In the genomic region with DNA sequence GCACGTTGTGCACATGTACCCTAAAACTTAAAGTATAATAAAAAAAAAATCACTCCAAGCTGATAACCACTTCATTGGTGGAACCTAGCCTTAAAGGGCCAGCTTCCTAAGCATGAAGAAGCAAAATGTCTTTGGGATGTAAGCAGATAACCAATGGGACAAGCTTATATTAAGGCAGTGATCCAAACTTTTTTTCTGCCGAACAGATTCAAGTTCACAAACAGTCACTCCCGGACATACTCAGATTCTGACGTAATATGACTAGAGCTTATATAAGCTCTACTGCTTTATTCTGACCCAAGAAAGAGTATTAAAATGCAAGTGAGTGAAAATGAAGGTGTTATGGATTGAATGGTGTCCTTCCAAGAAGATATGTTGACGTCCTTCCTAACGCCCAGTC, we compare ENCODE assay signal across 22 cellular contexts.
"Had no signal": no experiment of that assay in that cellular context is flagged by ENCODE, and none has a peak within 500 bp of the region (broad histone marks: within the 10 kb centered on the region; RNA-seq: fewer than 3 reads in every experiment).

No MANE protein-coding gene starts in this region.

- H3K9me3 ChIP-seq: colonic mucosa, pancreas, suprapubic skin, thyroid gland, uterus had no signal

- H3K9ac ChIP-seq: neural progenitor cell had no signal

- H3K4me2 ChIP-seq: hepatocyte, neural progenitor cell had no signal

- H3K4me3 ChIP-seq: colonic mucosa, hepatocyte, lung, neural progenitor cell, pancreas, suprapubic skin, thyroid gland, uterus had no signal

- H3K27ac ChIP-seq: colonic mucosa, foreskin keratinocyte, hepatocyte, neural progenitor cell, pancreas, suprapubic skin, thyroid gland, uterus had no signal

- H3K27me3 ChIP-seq: colonic mucosa, hepatocyte, neural progenitor cell, pancreas, suprapubic skin, thyroid gland, uterus had no signal

- H3K79me2 ChIP-seq: hepatocyte had no signal

- DNase-seq: colonic mucosa; dermis blood vessel endothelial cell; foreskin keratinocyte; head of caudate nucleus; left colon; left ventricle myocardium superior; mesenchymal stem cell; midbrain; nucleus accumbens; right cardiac atrium; stimulated activated CD4-positive, alpha-beta T cell treated with anti-CD3 and anti-CD28 coated beads, Interleukin-4, amount 100 ng/mL, for 1 hour; stimulated activated CD8-positive, alpha-beta memory T cell treated with anti-CD3 and anti-CD28 coated beads, Interleukin-4, amount 100 ng/mL, for 48 hours; stimulated activated naive CD8-positive, alpha-beta T cell treated with anti-CD3 and anti-CD28 coated beads, Interleukin-15, Interleukin-2, amounts not matched to agents 100 U/mL and 50 U/mL, for 24 hours; thyroid gland; uterus had no signal

- H3K36me3 ChIP-seq: colonic mucosa, neural progenitor cell, pancreas, suprapubic skin, thyroid gland, uterus had no signal

- H3K4me1 ChIP-seq: colonic mucosa, foreskin keratinocyte, neural progenitor cell, pancreas, suprapubic skin, thyroid gland, uterus had no signal

- FAIRE-seq: pancreas had no signal

- H2AFZ ChIP-seq: hepatocyte, neural progenitor cell had no signal

- ATAC-seq: foreskin keratinocyte; left colon; left ventricle myocardium superior; natural killer cell treated with Interleukin-12 subunit alpha and Interleukin-12 subunit beta and Interleukin-15 and Interleukin-18, amount 100 ng/mL, for 72 hours; pancreas; right cardiac atrium; stimulated activated effector memory CD8-positive, alpha-beta T cell treated with anti-CD3 and anti-CD28 coated beads, Interleukin-12 subunit alpha, Interleukin-12 subunit beta, amount 100 ng/mL, for 72 hours; stimulated activated naive CD8-positive, alpha-beta T cell treated with anti-CD3 and anti-CD28 coated beads, Interleukin-15, Interleukin-2, amounts not matched to agents 100 U/mL and 50 U/mL, for 24 hours had no signal
